24 cellular contexts compared by ENCODE assay signal in the genomic region with DNA sequence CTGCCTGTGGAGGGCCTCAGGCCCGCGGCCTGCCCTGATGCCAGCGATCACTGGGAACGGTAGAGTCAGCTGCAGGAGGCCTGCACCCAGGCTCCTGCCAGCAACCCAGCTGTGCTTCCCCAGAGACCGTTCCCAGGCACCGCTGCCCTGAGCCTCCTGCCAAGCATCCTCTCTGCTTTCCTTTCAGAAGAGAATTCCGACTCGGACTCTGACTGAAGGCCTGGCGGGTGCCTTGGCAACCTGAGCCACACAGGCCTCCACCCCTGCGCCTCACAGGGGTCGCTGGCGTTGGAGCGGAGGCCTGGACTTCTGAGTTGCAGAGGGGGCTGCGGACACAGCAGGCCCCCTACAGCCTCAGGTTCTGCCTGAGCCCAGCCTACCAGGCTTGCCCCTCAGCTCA. TPM values are rescaled to one million over a fixed set of nuclear protein-coding genes. Genes with fewer than 3 reads are reported as not detected.
DNase-seq lines count a peak whose midpoint lies in the region; ATAC-seq, FAIRE-seq and TF ChIP-seq lines count a peak whose summit lies in the region.
"Had no signal": no experiment of that assay in that cellular context is flagged by ENCODE, and none has a peak within 500 bp of the region (broad histone marks: within the 10 kb centered on the region; RNA-seq: fewer than 3 reads in every experiment).

No MANE protein-coding gene starts in this region.

- FAIRE-seq in HepG2 (lab: Jason Lieb, UNC) = no peak
- FAIRE-seq: HTR-8/SVneo had no signal

- H2AFZ ChIP-seq in HepG2 (ENCODE audit: low read length) = no peak overlapping the region

- no peaks in the 10 kb centered on the region for H3K79me2 ChIP-seq in HepG2 (ENCODE audit: insufficient read depth, low read length)

- intact Hi-C loops in HepG2 (cut with micrococcal nuclease; ENCODE audit: unreplicated experiment) = no loop called here
- intact Hi-C loops in right lobe of liver (cut with DNase I) = no loop called here
- intact Hi-C loops in posterior cingulate gyrus (cut with DNase I) = no loop called here
- intact Hi-C loops in esophagus muscularis mucosa (cut with DNase I) = no loop called here

- peaks cover 10% of the 10 kb centered on the region; the same call in 1 of the 2 replicates for H4K20me1 ChIP-seq in HepG2 (ENCODE audit: insufficient read depth, low read length)

- BruUV-seq in HepG2 (replicated peaks; lab: Mats Ljungman, UMichigan) = no TSS peak

- POLR2A ChIA-PET in HepG2 (lab: Yijun Ruan, JAX) = no interaction called here

- in situ Hi-C loops in HepG2 (cut with HindIII; ENCODE audit: extremely low pct_ligation_motif_present, low pct_unique_long_range_greater_than_20kb) = no loop called here

- WGBS in HepG2 (ENCODE audit: low lambda C conversion rate) = 99% methylated on average over 13 of the region's 14 CpGs
- 83% methylated on average over 6 of the region's 14 CpGs for WGBS in right lobe of liver (ENCODE audit: insufficient coverage, low coverage, low lambda C conversion rate, missing lambda C conversion rate)
- 87% methylated on average over 5 of the region's 14 CpGs for WGBS in esophagus muscularis mucosa

- TF ChIP-seq RAD21 in HepG2 (CRISPR knock-in tag; IDR thresholded peaks at IDR 0.05) = no peak

- CTCF ChIA-PET in HepG2 (lab: Yijun Ruan, JAX; ENCODE audit: low intra/inter-chr PET ratio, low total read pairs) = no interaction called here

- H3K4me1 ChIP-seq in HepG2 (ENCODE audit: insufficient read depth, low read length) (peaks cover 45% of the 10 kb centered on the region), right lobe of liver (peaks cover 0 to 19% (median 6%) of the 10 kb centered on the region in 4 donors), esophagus muscularis mucosa (peaks cover 9 to 17% (median 13%) of the 10 kb centered on the region in 4 donors)

- H3K4me3 ChIP-seq in HepG2 (replicated peaks in 1 of 3; ENCODE audit: insufficient read depth in 1 of 3, low read depth in 2 of 3, low read length in 3 of 3) = no peak overlapping the region
- H3K4me3 ChIP-seq in right lobe of liver = no peak overlapping the region
- no peak overlapping the region for H3K4me3 ChIP-seq in esophagus muscularis mucosa
- H3K4me3 ChIP-seq: MG63, SJCRH30 had no signal

- no peak for TF ChIP-seq EP300 in HepG2 (IDR thresholded peaks at IDR 0.05; ENCODE audit: low read depth in 2 of 2, low read length in 2 of 2)
- no peak for TF ChIP-seq EP300 in HepG2 (CRISPR knock-in tag; IDR thresholded peaks at IDR 0.05; ENCODE audit: borderline replicate concordance)
- no peak for TF ChIP-seq EP300 in esophagus muscularis mucosa (IDR thresholded peaks at IDR 0.05)

- ATAC-seq in HepG2 (no peak), right lobe of liver (no peak), SK-N-SH treated with all-trans-retinoic acid at 6 μM for 48 hours (no peak), HG03469 (IDR thresholded peaks at IDR 0.05; ENCODE audit: unreplicated experiment) (no peak)

- H3K36me3 ChIP-seq in HepG2 (replicated peaks in 1 of 2; ENCODE audit: control insufficient read depth in 1 of 2, insufficient read depth in 2 of 2, low read length in 2 of 2) = peaks cover 23 to 49% of the 10 kb centered on the region in 2 experiments
- H3K36me3 ChIP-seq in right lobe of liver = no peaks in the 10 kb centered on the region
- peaks cover 7 to 64% (median 55%) of the 10 kb centered on the region in 4 donors for H3K36me3 ChIP-seq in esophagus muscularis mucosa

- H3K27me3 ChIP-seq in HepG2 (ENCODE audit: control insufficient read depth in 1 of 2, insufficient read depth in 2 of 2, low read length in 2 of 2) (no peaks in the 10 kb centered on the region), right lobe of liver (no peaks in the 10 kb centered on the region), esophagus muscularis mucosa (no peaks in the 10 kb centered on the region)
- H3K27me3 ChIP-seq: BE2C, MG63, SJCRH30 had no signal

- H3K9ac ChIP-seq in HepG2 (ENCODE audit: insufficient read depth, low read depth, low read length) = no peak overlapping the region

- TF ChIP-seq CTCF in HepG2 (CRISPR knock-in tag; IDR thresholded peaks at IDR 0.05) = no peak
- no peak for TF ChIP-seq CTCF in right lobe of liver (IDR thresholded peaks at IDR 0.05)
- no peak for TF ChIP-seq CTCF in esophagus muscularis mucosa (IDR thresholded peaks at IDR 0.05)

- TF ChIP-seq POLR2A in HepG2 (IDR thresholded peaks at IDR 0.05; ENCODE audit: insufficient read depth in 1 of 2, low read depth in 2 of 2, low read length in 2 of 2) (no peak), right lobe of liver (IDR thresholded peaks at IDR 0.05) (no peak), esophagus muscularis mucosa (IDR thresholded peaks at IDR 0.05; ENCODE audit: low read depth) (no peak)

- H3K9me3 ChIP-seq in HepG2 (ENCODE audit: low read length) (no peaks in the 10 kb centered on the region), right lobe of liver (no peaks in the 10 kb centered on the region), esophagus muscularis mucosa (no peaks in the 10 kb centered on the region)
- H3K9me3 ChIP-seq: BE2C, Caco-2, MG63, SJCRH30 had no signal

- no peak overlapping the region for H3K4me2 ChIP-seq in HepG2 (ENCODE audit: low read depth, low read length)

- no peak overlapping the region for H3K27ac ChIP-seq in HepG2 (ENCODE audit: extremely low read length, insufficient read depth, low read length)
- no peak overlapping the region for H3K27ac ChIP-seq in right lobe of liver
- no peak overlapping the region for H3K27ac ChIP-seq in esophagus muscularis mucosa (replicated peaks in 1 of 4)
- H3K27ac ChIP-seq: SJCRH30 had no signal

- DNase-seq in HepG2 (ENCODE audit: low spot score) (no peak), right lobe of liver (no peak), hypothalamus (lab: John Stamatoyannopoulos, UW) (peak in 35 of 51 donors; percentile 12 to 79 (median 48)), posterior cingulate gyrus (peak in 6 of 10 donors; percentile 35 to 91 (median 55)), esophagus muscularis mucosa (ENCODE audit: extremely low spot score) (no peak), NCI-H187 (lab: John Stamatoyannopoulos, UW) (no peak)
- DNase-seq: 8988T; BE2C; Caco-2; CD4-positive, alpha-beta T cell; GF-D8; H7; Kasumi-1; MG63; NCI-H1048; NCI-H1694 treated with DMSO at 0.1 percent for 48 hours; NCI-H2107; NCI-H510A; NCI-H82; SJCRH30 had no signal

RNA-seq across cellular contexts. Expression of a gene that starts 7.9 kb away (rescaled TPM):
- 20.6 and 29.2 TPM in 2 replicates for total RNA-seq in HepG2 (2016; rRNA removed; fragmentation: Illumina TruSeq; extraction: Trizol)
- total RNA-seq in HepG2 (2016; cell fraction: cytosol; rRNA removed; fragmentation: Illumina TruSeq; extraction: Trizol; ENCODE audit: low read depth) = 14.7 and 15.6 TPM in 2 replicates
- total RNA-seq in HepG2 (2016; cell fraction: insoluble cytoplasmic fraction; rRNA removed; fragmentation: Illumina TruSeq; extraction: Trizol) = 18.9 and 30.0 TPM in 2 replicates
- total RNA-seq in HepG2 (2016; cell fraction: membrane; rRNA removed; fragmentation: Illumina TruSeq; extraction: Trizol) = 39.9 and 42.8 TPM in 2 replicates
- 19.8 and 22.0 TPM in 2 replicates for total RNA-seq in HepG2 (2016; cell fraction: nucleus; rRNA removed; fragmentation: Illumina TruSeq; extraction: Trizol)
- polyA plus RNA-seq in HepG2 (2011; rRNA removed) = 48.7 and 62.0 TPM in 2 replicates
- 53.5 and 62.3 TPM in 2 replicates for polyA plus RNA-seq in HepG2 (2011; cell fraction: cytosol; rRNA removed)
- polyA plus RNA-seq in HepG2 (2011; cell fraction: nucleus; rRNA removed) = 50.7 and 56.5 TPM in 2 replicates
- 36.1 and 48.8 TPM in 2 replicates for polyA plus RNA-seq in HepG2 (2012)
- polyA plus RNA-seq in HepG2 (2016; cell fraction: cytosol; fragmentation: Illumina TruSeq; extraction: Trizol; ENCODE audit: low read depth) = 21.8 and 24.0 TPM in 2 replicates
- polyA plus RNA-seq in HepG2 (2016; cell fraction: insoluble cytoplasmic fraction; fragmentation: Illumina TruSeq; extraction: Trizol; ENCODE audit: low read depth) = 31.5 and 37.2 TPM in 2 replicates
- 48.5 and 52.0 TPM in 2 replicates for polyA plus RNA-seq in HepG2 (2016; cell fraction: membrane; fragmentation: Illumina TruSeq; extraction: Trizol; ENCODE audit: low read depth)
- polyA plus RNA-seq in HepG2 (2016; cell fraction: nucleus; fragmentation: Illumina TruSeq; extraction: Trizol; ENCODE audit: insufficient read depth, low read depth) = 51.6 and 59.3 TPM in 2 replicates
- polyA minus RNA-seq in HepG2 (2011; rRNA and poly(A)+ RNA removed; ENCODE audit: low replicate concordance) = 1.7 and 102 TPM in 2 replicates
- 14.7 and 19.2 TPM in 2 replicates for polyA minus RNA-seq in HepG2 (2011; cell fraction: cytosol; rRNA and poly(A)+ RNA removed)
- 16.0 and 25.4 TPM in 2 replicates for polyA minus RNA-seq in HepG2 (2011; cell fraction: nucleus; rRNA and poly(A)+ RNA removed)
- 1 to 10 TPM; 1.6 to 9.6 (median 5.4) TPM for total RNA-seq in right lobe of liver
- total RNA-seq in esophagus muscularis mucosa = 10 to 100 TPM; 13.7 to 24.5 (median 17.3) TPM

RNA-seq across cellular contexts. Expression of a gene that starts 33.2 kb away (rescaled TPM):
- not detected in 2 replicates for total RNA-seq in HepG2 (2016; rRNA removed; fragmentation: Illumina TruSeq; extraction: Trizol)
- not detected in 2 replicates for total RNA-seq in HepG2 (2016; cell fraction: cytosol; rRNA removed; fragmentation: Illumina TruSeq; extraction: Trizol; ENCODE audit: low read depth)
- total RNA-seq in HepG2 (2016; cell fraction: insoluble cytoplasmic fraction; rRNA removed; fragmentation: Illumina TruSeq; extraction: Trizol) = not detected in 2 replicates
- not detected in 2 replicates for total RNA-seq in HepG2 (2016; cell fraction: membrane; rRNA removed; fragmentation: Illumina TruSeq; extraction: Trizol)
- not detected in 2 replicates for total RNA-seq in HepG2 (2016; cell fraction: nucleus; rRNA removed; fragmentation: Illumina TruSeq; extraction: Trizol)
- polyA plus RNA-seq in HepG2 (2011; rRNA removed) = not detected in 2 replicates
- polyA plus RNA-seq in HepG2 (2011; cell fraction: cytosol; rRNA removed) = not detected in 2 replicates
- polyA plus RNA-seq in HepG2 (2011; cell fraction: nucleus; rRNA removed) = not detected in 2 replicates
- not detected in 2 replicates for polyA plus RNA-seq in HepG2 (2012)
- not detected in 2 replicates for polyA plus RNA-seq in HepG2 (2016; cell fraction: cytosol; fragmentation: Illumina TruSeq; extraction: Trizol; ENCODE audit: low read depth)
- polyA plus RNA-seq in HepG2 (2016; cell fraction: insoluble cytoplasmic fraction; fragmentation: Illumina TruSeq; extraction: Trizol; ENCODE audit: low read depth) = not detected in 2 replicates
- not detected in 2 replicates for polyA plus RNA-seq in HepG2 (2016; cell fraction: membrane; fragmentation: Illumina TruSeq; extraction: Trizol; ENCODE audit: low read depth)
- not detected in 2 replicates for polyA plus RNA-seq in HepG2 (2016; cell fraction: nucleus; fragmentation: Illumina TruSeq; extraction: Trizol; ENCODE audit: insufficient read depth, low read depth)
- polyA minus RNA-seq in HepG2 (2011; rRNA and poly(A)+ RNA removed; ENCODE audit: low replicate concordance) = not detected in 2 replicates
- not detected in 2 replicates for polyA minus RNA-seq in HepG2 (2011; cell fraction: cytosol; rRNA and poly(A)+ RNA removed)
- polyA minus RNA-seq in HepG2 (2011; cell fraction: nucleus; rRNA and poly(A)+ RNA removed) = not detected in 2 replicates
- under 1 TPM in 3 of 6 experiments, not detected in 3; 0.44 to 0.83 (median 0.55) TPM for total RNA-seq in right lobe of liver
- 1 to 10 TPM in 1 of 4 donors, not detected in 3; 1.8 TPM for total RNA-seq in esophagus muscularis mucosa
- total RNA-seq: Caco-2; CD4-positive, alpha-beta T cell had no signal
- polyA plus RNA-seq: IgD-negative memory B cell had no signal

RNA-seq across cellular contexts. Expression of a gene that starts 46.2 kb away (rescaled TPM):
- total RNA-seq in HepG2 (2016; rRNA removed; fragmentation: Illumina TruSeq; extraction: Trizol) = 1.7 and 1.9 TPM in 2 replicates
- 0.30 TPM in 1 of 2 replicates, not detected in the other for total RNA-seq in HepG2 (2016; cell fraction: cytosol; rRNA removed; fragmentation: Illumina TruSeq; extraction: Trizol; ENCODE audit: low read depth)
- total RNA-seq in HepG2 (2016; cell fraction: insoluble cytoplasmic fraction; rRNA removed; fragmentation: Illumina TruSeq; extraction: Trizol) = 2.0 TPM in 2 replicates
- total RNA-seq in HepG2 (2016; cell fraction: membrane; rRNA removed; fragmentation: Illumina TruSeq; extraction: Trizol) = 0.77 and 0.93 TPM in 2 replicates
- 1.3 and 1.6 TPM in 2 replicates for total RNA-seq in HepG2 (2016; cell fraction: nucleus; rRNA removed; fragmentation: Illumina TruSeq; extraction: Trizol)
- polyA plus RNA-seq in HepG2 (2011; rRNA removed) = 2.9 and 3.0 TPM in 2 replicates
- polyA plus RNA-seq in HepG2 (2011; cell fraction: cytosol; rRNA removed) = 2.0 and 3.6 TPM in 2 replicates
- polyA plus RNA-seq in HepG2 (2011; cell fraction: nucleus; rRNA removed) = 3.5 and 4.0 TPM in 2 replicates
- 2.3 and 2.4 TPM in 2 replicates for polyA plus RNA-seq in HepG2 (2012)
- polyA plus RNA-seq in HepG2 (2016; cell fraction: cytosol; fragmentation: Illumina TruSeq; extraction: Trizol; ENCODE audit: low read depth) = 0.19 TPM in 1 of 2 replicates, not detected in the other
- 1.5 and 2.0 TPM in 2 replicates for polyA plus RNA-seq in HepG2 (2016; cell fraction: insoluble cytoplasmic fraction; fragmentation: Illumina TruSeq; extraction: Trizol; ENCODE audit: low read depth)
- polyA plus RNA-seq in HepG2 (2016; cell fraction: membrane; fragmentation: Illumina TruSeq; extraction: Trizol; ENCODE audit: low read depth) = 0.64 and 0.72 TPM in 2 replicates
- 2.1 TPM in 2 replicates for polyA plus RNA-seq in HepG2 (2016; cell fraction: nucleus; fragmentation: Illumina TruSeq; extraction: Trizol; ENCODE audit: insufficient read depth, low read depth)
- polyA minus RNA-seq in HepG2 (2011; rRNA and poly(A)+ RNA removed; ENCODE audit: low replicate concordance) = 2.2 and 5.1 TPM in 2 replicates
- polyA minus RNA-seq in HepG2 (2011; cell fraction: cytosol; rRNA and poly(A)+ RNA removed) = 2.7 and 3.4 TPM in 2 replicates
- polyA minus RNA-seq in HepG2 (2011; cell fraction: nucleus; rRNA and poly(A)+ RNA removed) = 3.2 and 6.3 TPM in 2 replicates
- 1 to 10 TPM in 2 of 6 experiments, under 1 TPM in 3, not detected in 1; 0.69 to 1.6 (median 0.90) TPM for total RNA-seq in right lobe of liver
- 1 to 10 TPM in 3 of 4 donors, not detected in 1; 1.4 to 2.0 (median 1.7) TPM for total RNA-seq in esophagus muscularis mucosa
- polyA plus RNA-seq: IgD-negative memory B cell had no signal

Comparison
In these comparisons a context has a peak if more than half of its experiments do, and no peak if none do; other contexts are left out.
1. DNase-seq: peak in hypothalamus (35 of 51) and posterior cingulate gyrus (6 of 10); none in HepG2 (single experiment), right lobe of liver (0 of 3), esophagus muscularis mucosa (single experiment) and NCI-H187 (0 of 2).